ENCODE assay signal across 21 cellular contexts in genomic region chr12:56709759-56710376, GRCh38. TPM values are rescaled to one million over a fixed set of nuclear protein-coding genes. Genes with fewer than 3 reads are reported as not detected.
DNase-seq lines count a peak whose midpoint lies in the region; ATAC-seq, FAIRE-seq and TF ChIP-seq lines count a peak whose summit lies in the region.
"Had no signal": no experiment of that assay in that cellular context is flagged by ENCODE, and none has a peak within 500 bp of the region (broad histone marks: within the 10 kb centered on the region; RNA-seq: fewer than 3 reads in every experiment).

No MANE protein-coding gene starts in this region.

- POLR2A ChIA-PET in HEK293 (lab: Yijun Ruan, JAX) (interaction anchor here (0.7 to 2.2 kb wide), 4 partner anchors 9 to 98 kb away, joined by 3 to 25 read pairs (median 6); partner anchors contain the start of genes NACA and PTGES3), GM12878 (lab: Charles Lee) (interaction anchor here (0.6 to 1.9 kb wide), 5 partner anchors 13 to 180 kb away, joined by 3 to 5 read pairs (median 4); partner anchors contain the start of gene NACA)

- SMC1A ChIA-PET in GM12878 (lab: Charles Lee; ENCODE audit: uncharacterized antibody, unreplicated experiment) = interaction anchor here (0.7 to 1.7 kb wide), 3 partner anchors 10 to 136 kb away, joined by 3 to 9 read pairs (median 3); no protein-coding TSS in a partner anchor

- TF ChIP-seq RAD21 in GM12878 (IDR thresholded peaks at IDR 0.05; ENCODE audit: insufficient read depth, low read depth, low read length) = no peak

- no peak overlapping the region for H2AFZ ChIP-seq in GM12878 (ENCODE audit: control insufficient read depth, low read depth, low read length)

- H3K27me3 Mint-ChIP-seq in activated CD4-positive, alpha-beta T cell treated with anti-CD3 and anti-CD28 coated beads, Interleukin-2, amount 10 ng/mL, durations not matched to agents 24 days and 14 days = no peaks in the 10 kb centered on the region
- H3K27me3 Mint-ChIP-seq: type B pancreatic cell had no signal

- H3K9ac ChIP-seq in GM12878 (ENCODE audit: control insufficient read depth, insufficient read depth, low read length) = no peak overlapping the region

- TF ChIP-seq EP300 in GM12878 (IDR thresholded peaks at IDR 0.05; ENCODE audit: borderline replicate concordance in 1 of 2, control insufficient read depth in 1 of 2, low read depth in 2 of 2, low read length in 2 of 2) (no peak), esophagus muscularis mucosa (IDR thresholded peaks at IDR 0.05) (no peak)

- H3K36me3 ChIP-seq in HEK293 (ENCODE audit: control insufficient read depth in 2 of 2, insufficient read depth in 1 of 2, low read length in 2 of 2) (peaks cover 26 to 38% of the 10 kb centered on the region in 2 experiments), GM12878 (ENCODE audit: control insufficient read depth in 2 of 2, insufficient read depth in 2 of 2, low read length in 1 of 2) (peaks cover 11 to 24% of the 10 kb centered on the region in 2 experiments), esophagus muscularis mucosa (peaks cover 27 to 43% (median 37%) of the 10 kb centered on the region in 4 donors)

- peak; percentile 32 for ATAC-seq in GM12878
- peak; percentile 20 for ATAC-seq in sciatic nerve
- ATAC-seq: stimulated activated effector memory CD8-positive, alpha-beta T cell treated with anti-CD3 and anti-CD28 coated beads, Interleukin-12 subunit alpha, Interleukin-12 subunit beta, amount 100 ng/mL, for 72 hours had no signal

- CTCF ChIA-PET in HEK293 (lab: Yijun Ruan, JAX) = interaction anchor here (0.6 kb wide), 2 partner anchors 13 to 536 kb away, joined by 4 read pairs; no protein-coding TSS in a partner anchor
- CTCF ChIA-PET in GM12878 (lab: Yijun Ruan, JAX) = interaction anchor here (1.2 kb wide), 1 partner anchor 10 kb away, joined by 3 read pairs; no protein-coding TSS in a partner anchor

- RAD21 ChIA-PET in GM12878 (lab: Charles Lee; ENCODE audit: unreplicated experiment) = interaction anchor here (0.7 to 1.2 kb wide), 3 partner anchors 12 to 213 kb away, joined by 3 read pairs; no protein-coding TSS in a partner anchor

- intact Hi-C loops in activated CD4-positive, alpha-beta T cell treated with anti-CD3 and anti-CD28 coated beads, Interleukin-2, amount 10 ng/mL, durations not matched to agents 24 days and 14 days (cut with micrococcal nuclease) = no loop called here
- intact Hi-C loops in GM12878 (cut with micrococcal nuclease; ENCODE audit: unreplicated experiment) (no loop called here), sciatic nerve (cut with DNase I) (no loop called here), esophagus muscularis mucosa (cut with DNase I) (no loop called here)

- BruUV-seq in GM12878 (replicated peaks; lab: Mats Ljungman, UMichigan) = no TSS peak

- no peak for DNase-seq in activated CD4-positive, alpha-beta T cell treated with anti-CD3 and anti-CD28 coated beads, Interleukin-2, amount 10 ng/mL, durations not matched to agents 24 days and 14 days
- no peak for DNase-seq in activated CD4-positive, alpha-beta T cell treated with anti-CD3 and anti-CD28 coated beads for 4 hours
- no peak for DNase-seq in GM12878 (ENCODE audit: low read depth, low spot score)
- DNase-seq in sciatic nerve (ENCODE audit: low spot score) = no peak
- no peak for DNase-seq in stimulated activated CD4-positive, alpha-beta T cell treated with anti-CD3 and anti-CD28 coated beads, Interleukin-15, amount 100 ng/mL, for 24 hours
- DNase-seq in stimulated activated naive CD4-positive, alpha-beta T cell treated with Interleukin-2 at 50 U/mL for 16 hours (lab: John Stamatoyannopoulos, UW) = no peak
- DNase-seq in esophagus muscularis mucosa (ENCODE audit: extremely low spot score) = no peak
- DNase-seq: activated CD4-positive, alpha-beta T cell treated with anti-CD3 and anti-CD28 coated beads, Interleukin-2, amount 50 U/mL, for 48 hours; brain microvascular endothelial cell; COR-L47; cortex of kidney; Karpas-422; NCI-H1417 treated with DMSO at 0.1 percent for 48 hours; SW 1271 had no signal

- no peak overlapping the region for H3K4me2 ChIP-seq in GM12878 (ENCODE audit: control insufficient read depth, insufficient read depth)

- peaks cover under 1% of the 10 kb centered on the region; the same call in 1 of the 2 replicates for H4K20me1 ChIP-seq in GM12878 (ENCODE audit: control insufficient read depth, insufficient read depth)

- H3K4me1 Mint-ChIP-seq in activated CD4-positive, alpha-beta T cell treated with anti-CD3 and anti-CD28 coated beads, Interleukin-2, amount 10 ng/mL, durations not matched to agents 24 days and 14 days = peaks cover 6% of the 10 kb centered on the region
- H3K4me1 Mint-ChIP-seq: stimulated activated effector memory CD8-positive, alpha-beta T cell treated with anti-CD3 and anti-CD28 coated beads, Interleukin-12 subunit alpha, Interleukin-12 subunit beta, amount 100 ng/mL, for 72 hours had no signal

- no peaks in the 10 kb centered on the region for H3K4me1 ChIP-seq in HEK293 (ENCODE audit: control insufficient read depth, insufficient read depth, low read length)
- H3K4me1 ChIP-seq in GM12878 (ENCODE audit: control insufficient read depth, insufficient read depth, low read length) = no peaks in the 10 kb centered on the region
- H3K4me1 ChIP-seq in esophagus muscularis mucosa = peaks cover 0 to 4% (median 0%) of the 10 kb centered on the region in 4 donors
- H3K4me1 ChIP-seq: HAP-1, Peyer's patch had no signal

- TF ChIP-seq POLR2A in GM12878 (IDR thresholded peaks at IDR 0.05; ENCODE audit: low read depth, low read length) (no peak), esophagus muscularis mucosa (IDR thresholded peaks at IDR 0.05; ENCODE audit: low read depth) (no peak)

- WGBS in GM12878 (ENCODE audit: insufficient coverage, insufficient replicate concordance, low lambda C conversion rate, missing lambda C conversion rate) = 82% methylated on average over 5 of the region's 5 CpGs
- WGBS in esophagus muscularis mucosa = 87% methylated on average over 5 of the region's 5 CpGs

- H3K4me3 ChIP-seq in HEK293 (ENCODE audit: low read depth, low read length) (no peak overlapping the region), GM12878 (no peak overlapping the region), esophagus muscularis mucosa (no peak overlapping the region)
- H3K4me3 ChIP-seq: HAP-1, Peyer's patch had no signal

- peaks cover 37% of the 10 kb centered on the region for H3K36me3 Mint-ChIP-seq in activated CD4-positive, alpha-beta T cell treated with anti-CD3 and anti-CD28 coated beads, Interleukin-2, amount 10 ng/mL, durations not matched to agents 24 days and 14 days (ENCODE audit: low read depth)

- peak overlapping the region; percentile 43 for H3K27ac Mint-ChIP-seq in activated CD4-positive, alpha-beta T cell treated with anti-CD3 and anti-CD28 coated beads, Interleukin-2, amount 10 ng/mL, durations not matched to agents 24 days and 14 days
- H3K27ac Mint-ChIP-seq: mesothelial cell of epicardium had no signal

- H3K79me2 ChIP-seq in GM12878 (ENCODE audit: control insufficient read depth, insufficient read depth, low read length) = peaks cover under 1% of the 10 kb centered on the region

- in situ Hi-C loops in GM12878 (cut with MboI) = no loop called here

- H3K4me3 Mint-ChIP-seq in activated CD4-positive, alpha-beta T cell treated with anti-CD3 and anti-CD28 coated beads, Interleukin-2, amount 10 ng/mL, durations not matched to agents 24 days and 14 days = no peak overlapping the region
- H3K4me3 Mint-ChIP-seq: mesothelial cell of epicardium; stimulated activated effector memory CD8-positive, alpha-beta T cell treated with anti-CD3 and anti-CD28 coated beads, Interleukin-12 subunit alpha, Interleukin-12 subunit beta, amount 100 ng/mL, for 72 hours; type B pancreatic cell had no signal

- no peak for FAIRE-seq in GM12878 (lab: Jason Lieb, UNC)
- FAIRE-seq: frontal cortex had no signal

- no peaks in the 10 kb centered on the region for H3K9me3 ChIP-seq in HEK293 (ENCODE audit: control insufficient read depth, insufficient read depth, low read depth, low read length)
- no peaks in the 10 kb centered on the region for H3K9me3 ChIP-seq in GM12878 (replicated peaks; ENCODE audit: control insufficient read depth, insufficient read depth, low read length)
- no peaks in the 10 kb centered on the region for H3K9me3 ChIP-seq in esophagus muscularis mucosa
- H3K9me3 ChIP-seq: HAP-1, Peyer's patch had no signal

- H3K9me3 Mint-ChIP-seq in activated CD4-positive, alpha-beta T cell treated with anti-CD3 and anti-CD28 coated beads, Interleukin-2, amount 10 ng/mL, durations not matched to agents 24 days and 14 days = no peaks in the 10 kb centered on the region
- H3K9me3 Mint-ChIP-seq: mesothelial cell of epicardium; stimulated activated effector memory CD8-positive, alpha-beta T cell treated with anti-CD3 and anti-CD28 coated beads, Interleukin-12 subunit alpha, Interleukin-12 subunit beta, amount 100 ng/mL, for 72 hours; type B pancreatic cell had no signal

- H3K27ac ChIP-seq in HEK293 (ENCODE audit: extremely low read depth, low read depth, low read length) (no peak overlapping the region), GM12878 (ENCODE audit: control insufficient read depth, insufficient read depth) (no peak overlapping the region), esophagus muscularis mucosa (replicated peaks in 1 of 4) (no peak overlapping the region)
- H3K27ac ChIP-seq: brain microvascular endothelial cell, Peyer's patch had no signal

- TF ChIP-seq CTCF in HEK293 (tag by site-specific recombination; IDR thresholded peaks at IDR 0.05) (no peak), GM12878 (IDR thresholded peaks at IDR 0.05 in 2 of 3, conservative IDR thresholded peaks at IDR 0.05 in 1 of 3; ENCODE audit: control insufficient read depth in 2 of 3, extremely low read depth in 1 of 3, insufficient read depth in 1 of 3, low read depth in 3 of 3, low read length in 3 of 3) (no peak), esophagus muscularis mucosa (IDR thresholded peaks at IDR 0.05) (no peak)

- H3K27me3 ChIP-seq in GM12878 (replicated peaks in 1 of 2; ENCODE audit: control insufficient read depth in 2 of 2, insufficient read depth in 2 of 2, low read length in 1 of 2) (no peaks in the 10 kb centered on the region), esophagus muscularis mucosa (no peaks in the 10 kb centered on the region)
- H3K27me3 ChIP-seq: brain microvascular endothelial cell, Peyer's patch had no signal

RNA-seq across cellular contexts. Expression of gene NACA, which starts 15.2 kb away (rescaled TPM):
- total RNA-seq in activated CD4-positive, alpha-beta T cell treated with anti-CD3 and anti-CD28 coated beads, Interleukin-2, amount 10 ng/mL, durations not matched to agents 24 days and 14 days = 1,041 and 1,057 TPM in 2 replicates
- total RNA-seq in GM12878 (2013; cell fraction: nucleolus; rRNA removed) = 193 and 207 TPM in 2 replicates
- total RNA-seq in GM12878 (2014; rRNA removed) (1,902 and 2,076 TPM in 2 replicates), GM12878 (2014; rRNA removed; fragmentation: Illumina TruSeq; extraction: Trizol) (2,552 and 2,616 TPM in 2 replicates), GM12878 (2021) (1,181 and 1,218 TPM in 2 replicates), sciatic nerve (690 TPM), esophagus muscularis mucosa (1,000 to 10,000 TPM in 3 of 4 donors, 100 to 1,000 TPM in 1; 913 to 1,477 (median 1,221) TPM)
- polyA plus RNA-seq in GM12878 (2011; ENCODE audit: low read depth) = 4,087 TPM
- polyA plus RNA-seq in GM12878 (2011; rRNA removed) (1,734 and 2,407 TPM in 2 replicates), GM12878 (2014; fragmentation: Illumina TruSeq; extraction: Trizol) (2,171 and 2,212 TPM in 2 replicates), GM12878 (2014; fragmentation: Nextera tagmentation; extraction: Ambion mirVana) (1,000 to 10,000 TPM; 2,263 to 2,782 TPM), GM12878 (2014; rRNA removed) (1,670 and 1,966 TPM in 2 replicates), GM12878 (2016; fragmentation: Nextera tagmentation; extraction: Ambion mirVana) (1,000 to 10,000 TPM; 1,525 to 1,529 TPM)
- 666 and 668 TPM in 2 replicates for polyA plus RNA-seq in GM12878 (2011; cell fraction: cytosol; rRNA removed)
- 288 and 329 TPM in 2 replicates for polyA plus RNA-seq in GM12878 (2011; cell fraction: nucleus; rRNA removed)
- 2,659 and 2,949 TPM in 2 replicates for polyA plus RNA-seq in GM12878 (2012)
- polyA minus RNA-seq in GM12878 (2011; rRNA and poly(A)+ RNA removed) = 388 and 450 TPM in 2 replicates
- polyA minus RNA-seq in GM12878 (2011; cell fraction: cytosol; rRNA and poly(A)+ RNA removed) = 193 and 205 TPM in 2 replicates
- 64.9 and 110 TPM in 2 replicates for polyA minus RNA-seq in GM12878 (2011; cell fraction: nucleus; rRNA and poly(A)+ RNA removed)

RNA-seq across cellular contexts. Expression of gene PTGES3, which starts 21.8 kb away (rescaled TPM):
- 351 and 357 TPM in 2 replicates for total RNA-seq in activated CD4-positive, alpha-beta T cell treated with anti-CD3 and anti-CD28 coated beads, Interleukin-2, amount 10 ng/mL, durations not matched to agents 24 days and 14 days
- total RNA-seq in GM12878 (2013; cell fraction: nucleolus; rRNA removed) = 55.1 and 58.8 TPM in 2 replicates
- total RNA-seq in GM12878 (2014; rRNA removed) (128 and 136 TPM in 2 replicates), GM12878 (2014; rRNA removed; fragmentation: Illumina TruSeq; extraction: Trizol) (160 and 164 TPM in 2 replicates), GM12878 (2021) (262 and 263 TPM in 2 replicates), sciatic nerve (157 TPM), esophagus muscularis mucosa (100 to 1,000 TPM in 1 of 4 donors, 10 to 100 TPM in 3; 86.8 to 118 (median 92.0) TPM)
- polyA plus RNA-seq in GM12878 (2011; ENCODE audit: low read depth) = 117 TPM
- polyA plus RNA-seq in GM12878 (2011; rRNA removed) (143 and 208 TPM in 2 replicates), GM12878 (2014; fragmentation: Illumina TruSeq; extraction: Trizol) (317 and 356 TPM in 2 replicates), GM12878 (2014; fragmentation: Nextera tagmentation; extraction: Ambion mirVana) (100 to 1,000 TPM; 117 to 186 TPM), GM12878 (2014; rRNA removed) (135 and 154 TPM in 2 replicates), GM12878 (2016; fragmentation: Nextera tagmentation; extraction: Ambion mirVana) (100 to 1,000 TPM; 509 to 520 TPM)
- polyA plus RNA-seq in GM12878 (2011; cell fraction: cytosol; rRNA removed) = 50.8 and 55.0 TPM in 2 replicates
- 69.1 and 79.0 TPM in 2 replicates for polyA plus RNA-seq in GM12878 (2011; cell fraction: nucleus; rRNA removed)
- polyA plus RNA-seq in GM12878 (2012) = 183 and 246 TPM in 2 replicates
- polyA minus RNA-seq in GM12878 (2011; rRNA and poly(A)+ RNA removed) = 47.4 and 60.2 TPM in 2 replicates
- 74.6 and 80.4 TPM in 2 replicates for polyA minus RNA-seq in GM12878 (2011; cell fraction: cytosol; rRNA and poly(A)+ RNA removed)
- 26.0 and 48.0 TPM in 2 replicates for polyA minus RNA-seq in GM12878 (2011; cell fraction: nucleus; rRNA and poly(A)+ RNA removed)

RNA-seq across cellular contexts. Expression of gene PRIM1, which starts 42.3 kb away (rescaled TPM):
- total RNA-seq in activated CD4-positive, alpha-beta T cell treated with anti-CD3 and anti-CD28 coated beads, Interleukin-2, amount 10 ng/mL, durations not matched to agents 24 days and 14 days = 69.2 and 74.0 TPM in 2 replicates
- 64.0 and 74.2 TPM in 2 replicates for total RNA-seq in GM12878 (2013; cell fraction: nucleolus; rRNA removed)
- total RNA-seq in GM12878 (2014; rRNA removed) (27.1 and 40.1 TPM in 2 replicates), GM12878 (2014; rRNA removed; fragmentation: Illumina TruSeq; extraction: Trizol) (53.0 and 58.8 TPM in 2 replicates), GM12878 (2021) (29.8 and 31.0 TPM in 2 replicates), sciatic nerve (6.4 TPM), esophagus muscularis mucosa (1 to 10 TPM; 2.2 to 4.2 (median 3.2) TPM)
- polyA plus RNA-seq in GM12878 (2011; ENCODE audit: low read depth) = 20.7 TPM
- polyA plus RNA-seq in GM12878 (2011; rRNA removed) (42.1 and 64.4 TPM in 2 replicates), GM12878 (2014; fragmentation: Illumina TruSeq; extraction: Trizol) (59.8 and 71.5 TPM in 2 replicates), GM12878 (2014; fragmentation: Nextera tagmentation; extraction: Ambion mirVana) (10 to 100 TPM; 54.0 to 70.6 TPM), GM12878 (2014; rRNA removed) (25.8 and 35.2 TPM in 2 replicates), GM12878 (2016; fragmentation: Nextera tagmentation; extraction: Ambion mirVana) (10 to 100 TPM; 57.5 to 59.7 TPM)
- polyA plus RNA-seq in GM12878 (2011; cell fraction: cytosol; rRNA removed) = 26.7 and 31.3 TPM in 2 replicates
- polyA plus RNA-seq in GM12878 (2011; cell fraction: nucleus; rRNA removed) = 22.9 and 26.7 TPM in 2 replicates
- polyA plus RNA-seq in GM12878 (2012) = 18.6 and 27.7 TPM in 2 replicates
- 28.6 and 44.9 TPM in 2 replicates for polyA minus RNA-seq in GM12878 (2011; rRNA and poly(A)+ RNA removed)
- polyA minus RNA-seq in GM12878 (2011; cell fraction: cytosol; rRNA and poly(A)+ RNA removed) = 9.7 and 13.9 TPM in 2 replicates
- polyA minus RNA-seq in GM12878 (2011; cell fraction: nucleus; rRNA and poly(A)+ RNA removed) = 23.8 and 30.6 TPM in 2 replicates

RNA-seq across cellular contexts. Expression of gene HSD17B6, which starts 53.3 kb away (rescaled TPM):
- 1.3 and 2.4 TPM in 2 replicates for total RNA-seq in activated CD4-positive, alpha-beta T cell treated with anti-CD3 and anti-CD28 coated beads, Interleukin-2, amount 10 ng/mL, durations not matched to agents 24 days and 14 days
- 0.64 TPM in 1 of 2 replicates, not detected in the other for total RNA-seq in GM12878 (2013; cell fraction: nucleolus; rRNA removed)
- total RNA-seq in GM12878 (2014; rRNA removed) (0.90 and 1.6 TPM in 2 replicates), GM12878 (2014; rRNA removed; fragmentation: Illumina TruSeq; extraction: Trizol) (1.6 and 2.1 TPM in 2 replicates), GM12878 (2021) (2.1 and 3.2 TPM in 2 replicates), sciatic nerve (0.67 TPM), esophagus muscularis mucosa (1 to 10 TPM in 2 of 4 donors, under 1 TPM in 2; 0.58 to 1.8 (median 1.00) TPM)
- polyA plus RNA-seq in GM12878 (2011; ENCODE audit: low read depth) = 0.52 TPM
- polyA plus RNA-seq in GM12878 (2011; rRNA removed) (0.91 and 0.98 TPM in 2 replicates), GM12878 (2014; fragmentation: Illumina TruSeq; extraction: Trizol) (1.5 and 2.4 TPM in 2 replicates), GM12878 (2014; fragmentation: Nextera tagmentation; extraction: Ambion mirVana) (1 to 10 TPM; 2.0 to 2.1 TPM), GM12878 (2014; rRNA removed) (0.99 and 1.2 TPM in 2 replicates), GM12878 (2016; fragmentation: Nextera tagmentation; extraction: Ambion mirVana) (1 to 10 TPM; 1.9 to 2.2 TPM)
- polyA plus RNA-seq in GM12878 (2011; cell fraction: cytosol; rRNA removed) = 0.64 and 0.80 TPM in 2 replicates
- polyA plus RNA-seq in GM12878 (2011; cell fraction: nucleus; rRNA removed) = 0.30 and 0.38 TPM in 2 replicates
- 0.54 and 1.00 TPM in 2 replicates for polyA plus RNA-seq in GM12878 (2012)
- 0.10 and 0.44 TPM in 2 replicates for polyA minus RNA-seq in GM12878 (2011; rRNA and poly(A)+ RNA removed)
- polyA minus RNA-seq in GM12878 (2011; cell fraction: cytosol; rRNA and poly(A)+ RNA removed) = not detected in 2 replicates
- not detected in 2 replicates for polyA minus RNA-seq in GM12878 (2011; cell fraction: nucleus; rRNA and poly(A)+ RNA removed)
